In genomic region chr5:142397178-142397577, GRCh38 we compare ENCODE assay signal across 1 cellular context.
A peak's percentile ranks its signal among the peaks of the same experiment; 100 is the strongest.
TF ChIP-seq lines count a peak whose summit lies in the region.

No MANE protein-coding gene starts in this region.

TF ChIP-seq in K562, 482 proteins besides CTCF, POLR2A, EP300 and RAD21 (continued from another document):
- TF ChIP-seq ID3 (CRISPR knock-in tag; IDR thresholded peaks at IDR 0.05), result no peak
- TF ChIP-seq ID3 (tag; IDR thresholded peaks at IDR 0.05), result peak; percentile 97
- 0 out of 2 replicates have a peak, but pooled peaks have one; percentile 36 for TF ChIP-seq VEZF1 (CRISPR knock-in tag; IDR thresholded peaks at IDR 0.05)
- no peak for TF ChIP-seq ZNF184 (CRISPR knock-in tag; IDR thresholded peaks at IDR 0.05)
- peak; percentile 85 for TF ChIP-seq PKNOX1 (IDR thresholded peaks at IDR 0.05)
- TF ChIP-seq PML (IDR thresholded peaks at IDR 0.05; ENCODE audit: low read length), result peak; percentile 23; the same call in 1 of the 2 replicates
- peak; percentile 70; the same call in 1 of the 2 replicates for TF ChIP-seq ATF3 (IDR thresholded peaks at IDR 0.05)
- no peak for TF ChIP-seq ATF3 (CRISPR knock-in tag; conservative IDR thresholded peaks at IDR 0.05)
- peak; percentile 69 to 70; a peak in 3 of 4 replicates for TF ChIP-seq TRIM24 (IDR thresholded peaks at IDR 0.05)
- TF ChIP-seq PBX2 (CRISPR knock-in tag; IDR thresholded peaks at IDR 0.05; ENCODE audit: low read depth), result no peak
- TF ChIP-seq PBX2 (tag; conservative IDR thresholded peaks at IDR 0.05; ENCODE audit: low read depth), result peak; percentile 65
- peak; percentile 74 for TF ChIP-seq HES1 (IDR thresholded peaks at IDR 0.05; ENCODE audit: low read depth)
- TF ChIP-seq ZNF318 (IDR thresholded peaks at IDR 0.05; ENCODE audit: borderline replicate concordance in 1 of 2, low read depth in 1 of 2), result 0 out of 4 replicates have a peak, but pooled peaks of 1 of the 2 experiments have one; percentile 37
